In the genomic region with DNA sequence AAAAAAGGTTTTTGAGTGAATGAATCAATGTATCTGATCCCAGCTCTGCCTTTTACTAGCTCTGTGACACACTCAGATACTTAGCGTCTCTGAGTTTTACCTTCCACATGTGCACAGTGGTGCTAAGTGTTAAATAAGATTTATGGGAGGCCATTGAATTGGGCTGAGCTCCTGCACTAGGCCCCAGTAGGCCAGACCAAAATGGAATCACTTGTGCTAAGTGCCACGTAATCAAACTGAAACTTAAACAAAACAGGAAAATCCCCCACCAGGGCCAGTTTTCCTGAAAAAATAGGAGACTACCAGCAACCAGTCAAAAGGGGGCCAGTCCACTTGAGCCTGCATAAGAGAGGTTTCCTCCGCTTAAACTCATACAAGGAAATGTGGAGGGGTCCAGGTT, we compare ENCODE assay signal across 9 cellular contexts. TPM values are rescaled to one million over a fixed set of nuclear protein-coding genes. Genes with fewer than 3 reads are reported as not detected.
DNase-seq lines count a peak whose midpoint lies in the region; ATAC-seq and TF ChIP-seq lines count a peak whose summit lies in the region.
"Had no signal": no experiment of that assay in that cellular context is flagged by ENCODE, and none has a peak within 500 bp of the region (broad histone marks: within the 10 kb centered on the region; RNA-seq: fewer than 3 reads in every experiment).

No MANE protein-coding gene starts in this region.

- peak overlapping the region; percentile 80 for H3K4me3 Mint-ChIP-seq in neural crest cell

- no peak for TF ChIP-seq CTCF in Loucy (conservative IDR thresholded peaks at IDR 0.05; ENCODE audit: low read length)
- no peak for TF ChIP-seq CTCF in neural crest cell (conservative IDR thresholded peaks at IDR 0.05)

- H3K9me3 ChIP-seq in BLaER1 (no peaks in the 10 kb centered on the region), Loucy (ENCODE audit: insufficient read depth, low read depth, low read length) (no peaks in the 10 kb centered on the region)
- H3K9me3 ChIP-seq in effector memory CD4-positive, alpha-beta T cell (ENCODE audit: control insufficient read depth, low read length), result no peaks in the 10 kb centered on the region

- H3K9ac ChIP-seq in BLaER1, result 0 out of 2 replicates have a peak overlapping the region, but pooled peaks have one; percentile 18
- H3K9ac ChIP-seq in Loucy (ENCODE audit: low read depth, low read length, poor library complexity, severe bottlenecking), result peak overlapping the region; percentile 71

- no peak for DNase-seq in effector memory CD4-positive, alpha-beta T cell
- no peak for DNase-seq in neural crest cell (ENCODE audit: low read depth, low spot score)
- DNase-seq in stimulated activated CD4-positive, alpha-beta T cell treated with anti-CD3 and anti-CD28 coated beads, Interleukin-2, amount 100 ng/mL, for 48 hours, result no peak
- DNase-seq in T-helper 9 cell, result no peak
- no peak for DNase-seq in germinal center (ENCODE audit: low spot score)
- DNase-seq: KG1 had no signal

- H3K36me3 ChIP-seq in BLaER1 (no peaks in the 10 kb centered on the region), Loucy (ENCODE audit: insufficient read depth, low read length) (no peaks in the 10 kb centered on the region)
- no peaks in the 10 kb centered on the region for H3K36me3 ChIP-seq in effector memory CD4-positive, alpha-beta T cell (ENCODE audit: control insufficient read depth, insufficient read depth, low read length)

- H3F3A ChIP-seq in Loucy (ENCODE audit: low read depth), result no peaks in the 10 kb centered on the region; the same call in 1 of the 2 replicates

- H3K4me1 ChIP-seq in BLaER1 (peaks cover 23% of the 10 kb centered on the region), Loucy (ENCODE audit: insufficient read depth, low read length, poor library complexity, severe bottlenecking) (peaks cover 13% of the 10 kb centered on the region)
- H3K4me1 ChIP-seq in effector memory CD4-positive, alpha-beta T cell (ENCODE audit: control insufficient read depth, insufficient read depth, low read length, poor library complexity, severe bottlenecking), result peaks cover 5% of the 10 kb centered on the region

- no peaks in the 10 kb centered on the region for H3K36me3 Mint-ChIP-seq in neural crest cell (ENCODE audit: low read depth)

- H2AFZ ChIP-seq in Loucy (ENCODE audit: low read length), result peak overlapping the region; percentile 52

- no peak overlapping the region for H3K27ac Mint-ChIP-seq in neural crest cell (ENCODE audit: unreplicated experiment)

- peak overlapping the region; percentile 80 for H3K4me2 ChIP-seq in BLaER1
- H3K4me2 ChIP-seq in Loucy (ENCODE audit: low read depth, low read length, poor library complexity, severe bottlenecking), result peak overlapping the region; percentile 83

- no peaks in the 10 kb centered on the region for H3K79me2 ChIP-seq in Loucy (ENCODE audit: insufficient read depth, low read length)

- peaks cover 29% of the 10 kb centered on the region for H3K27me3 ChIP-seq in BLaER1
- H3K27me3 ChIP-seq in Loucy (ENCODE audit: insufficient read depth, low read length, poor library complexity, severe bottlenecking), result no peaks in the 10 kb centered on the region
- H3K27me3 ChIP-seq in effector memory CD4-positive, alpha-beta T cell (replicated peaks; ENCODE audit: control insufficient read depth, insufficient read depth, low read length, poor library complexity, severe bottlenecking), result no peaks in the 10 kb centered on the region

- peak overlapping the region; percentile 60 for H3K4me3 ChIP-seq in BLaER1
- H3K4me3 ChIP-seq in Loucy (ENCODE audit: low read length, poor library complexity, severe bottlenecking), result peak overlapping the region; percentile 80
- H3K4me3 ChIP-seq in effector memory CD4-positive, alpha-beta T cell (ENCODE audit: insufficient read depth, low read depth, low read length, poor library complexity, severe bottlenecking), result peak overlapping the region; percentile 22

- peak overlapping the region; percentile 55; the same call in 1 of the 2 replicates for H3K27ac ChIP-seq in BLaER1
- H3K27ac ChIP-seq in effector memory CD4-positive, alpha-beta T cell (ENCODE audit: insufficient read depth, low read length, poor library complexity, severe bottlenecking), result peak overlapping the region; percentile 53

- H4K20me1 ChIP-seq in BLaER1 (no peaks in the 10 kb centered on the region), Loucy (ENCODE audit: insufficient read depth, low read length, poor library complexity, severe bottlenecking) (no peaks in the 10 kb centered on the region)

- H3K9me3 Mint-ChIP-seq in neural crest cell, result no peaks in the 10 kb centered on the region

- H3K4me1 Mint-ChIP-seq in neural crest cell, result peaks cover 14% of the 10 kb centered on the region

- H3K9me2 ChIP-seq in Loucy (replicated peaks; ENCODE audit: low read depth, low read length), result no peaks in the 10 kb centered on the region

- no peak for ATAC-seq in GM18517 (IDR thresholded peaks at IDR 0.05; ENCODE audit: unreplicated experiment)

- H3K27me3 Mint-ChIP-seq in neural crest cell (ENCODE audit: low read depth), result peaks cover 26% of the 10 kb centered on the region

RNA-seq across cellular contexts. Expression of a gene that starts 40.9 kb away (rescaled TPM):
- not detected in 2 replicates for total RNA-seq in neural crest cell

Comparison
In these comparisons a context has a peak if more than half of its experiments do, and no peak if none do; other contexts are left out.
1. H3K4me3 ChIP-seq: peak in every context shown above with its lines; median percentile 80 in Loucy; 60 in BLaER1; 22 in effector memory CD4-positive, alpha-beta T cell.